Comparison of ENCODE assay signal across 35 cellular contexts in the genomic region with DNA sequence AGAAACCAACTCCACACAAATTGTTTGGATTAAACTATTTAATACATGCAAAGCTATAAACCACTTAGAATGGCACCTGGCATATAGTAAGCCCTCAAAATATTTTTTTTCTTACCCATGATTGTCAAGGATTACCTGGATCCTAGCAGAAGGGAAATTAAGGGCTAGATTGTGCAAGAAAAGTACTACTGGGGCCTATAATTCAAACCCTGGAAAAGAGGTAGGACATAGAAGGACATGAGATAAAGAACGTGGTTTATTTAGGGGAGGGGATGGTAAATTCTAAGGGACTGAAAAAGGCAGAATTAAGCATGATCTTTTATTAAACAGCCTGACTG. TPM values are rescaled to one million over a fixed set of nuclear protein-coding genes. Genes with fewer than 3 reads are reported as not detected.
DNase-seq lines count a peak whose midpoint lies in the region; ATAC-seq, FAIRE-seq and TF ChIP-seq lines count a peak whose summit lies in the region.
"Had no signal": no experiment of that assay in that cellular context is flagged by ENCODE, and none has a peak within 500 bp of the region (broad histone marks: within the 10 kb centered on the region; RNA-seq: fewer than 3 reads in every experiment).

No MANE protein-coding gene starts in this region.

- no peaks in the 10 kb centered on the region for H3F3A ChIP-seq in GM23338 (replicated peaks; ENCODE audit: low read depth)

- TF ChIP-seq POLR2A in K562 (conservative IDR thresholded peaks at IDR 0.05) (peak; percentile 57; the same call in 1 of the 2 replicates), HepG2 (IDR thresholded peaks at IDR 0.05; ENCODE audit: insufficient read depth in 1 of 2, low read depth in 2 of 2, low read length in 2 of 2) (no peak)

- in situ Hi-C loops in K562 (cut with MboI) = no loop called here
- in situ Hi-C loops in HepG2 (cut with HindIII; ENCODE audit: extremely low pct_ligation_motif_present, low pct_unique_long_range_greater_than_20kb) = no loop called here

- POLR2A ChIA-PET in CD8-positive, alpha-beta memory T cell (lab: Charles Lee) = no interaction called here
- POLR2A ChIA-PET in Caco-2 (lab: Charles Lee) = interaction anchor here (0.9 kb wide), 1 partner anchor 15 kb away, joined by 7 read pairs; the partner anchor contains the start of gene ARL15
- POLR2A ChIA-PET in K562 (lab: Yijun Ruan, JAX) = interaction anchor here (1.4 to 5.8 kb wide), 2 partner anchors 10 to 14 kb away, joined by 16 to 78 read pairs; partner anchors contain the start of gene ARL15
- POLR2A ChIA-PET in HepG2 (lab: Yijun Ruan, JAX) = no interaction called here

- DNase-seq in CD8-positive, alpha-beta memory T cell = no peak
- DNase-seq in Caco-2 = no peak
- DNase-seq in GM23338 (ENCODE audit: low spot score) = no peak
- DNase-seq in K562 (ENCODE audit: extremely low read depth in 1 of 4, low spot score in 3 of 4) = no peak
- DNase-seq in HepG2 (ENCODE audit: low spot score) = no peak
- DNase-seq in type B pancreatic cell (ENCODE audit: extremely low spot score, unreplicated experiment) = no peak
- no peak for DNase-seq in GM10266 (ENCODE audit: extremely low spot score)
- DNase-seq: 8988T; ACHN; AML-193; BE2C; C1 segment of cervical spinal cord; Calu3; CD4-positive, alpha-beta memory T cell; CD4-positive, alpha-beta T cell; CD4-positive, CD25-positive, alpha-beta regulatory T cell; CD8-positive, alpha-beta T cell; COR-L47; DMS 273 treated with DMSO at 0.1 percent for 48 hours; DMS153; DMS53; DMS79; DMS79 treated with DMSO at 0.1 percent for 48 hours; DND-41; EL had no signal

- no peaks in the 10 kb centered on the region for H4K20me1 ChIP-seq in GM23338 (replicated peaks; ENCODE audit: insufficient read depth)
- H4K20me1 ChIP-seq in K562 (replicated peaks; ENCODE audit: control insufficient read depth, insufficient read depth, low read length) = no peaks in the 10 kb centered on the region
- no peaks in the 10 kb centered on the region for H4K20me1 ChIP-seq in HepG2 (ENCODE audit: insufficient read depth, low read length)
- H4K20me1 ChIP-seq: BLaER1; BLaER1 treated with 17β-estradiol and CSF1 and Interleukin-3, amounts not matched to agents 10 nM and 100 nM had no signal

- H3K4me1 ChIP-seq in CD8-positive, alpha-beta memory T cell (ENCODE audit: insufficient read depth, low read length) = no peaks in the 10 kb centered on the region
- H3K4me1 ChIP-seq in Caco-2 = peaks cover 18% of the 10 kb centered on the region
- peaks cover 28% of the 10 kb centered on the region for H3K4me1 ChIP-seq in GM23338 (ENCODE audit: insufficient read depth)
- peaks cover 12 to 75% of the 10 kb centered on the region in 2 experiments for H3K4me1 ChIP-seq in K562 (replicated peaks in 1 of 2; ENCODE audit: control insufficient read depth in 2 of 2, insufficient read depth in 2 of 2, low read length in 2 of 2)
- peaks cover 4% of the 10 kb centered on the region; the same call in 1 of the 2 replicates for H3K4me1 ChIP-seq in HepG2 (ENCODE audit: insufficient read depth, low read length)
- H3K4me1 ChIP-seq: A549, BE2C had no signal

- FAIRE-seq in K562 (lab: Jason Lieb, UNC) = no peak
- no peak for FAIRE-seq in HepG2 (lab: Jason Lieb, UNC)
- FAIRE-seq: A204.1, A549, D721Med had no signal

- no peaks in the 10 kb centered on the region for H3K9me3 Mint-ChIP-seq in CD8-positive, alpha-beta memory T cell
- H3K9me3 Mint-ChIP-seq in Caco-2 (ENCODE audit: unreplicated experiment) = peaks cover 16% of the 10 kb centered on the region
- H3K9me3 Mint-ChIP-seq in GM23338 = no peaks in the 10 kb centered on the region
- peaks cover 3% of the 10 kb centered on the region for H3K9me3 Mint-ChIP-seq in type B pancreatic cell
- H3K9me3 Mint-ChIP-seq: CD4-positive, alpha-beta T cell; CD8-positive, alpha-beta T cell had no signal

- H3K4me1 Mint-ChIP-seq in CD8-positive, alpha-beta memory T cell = no peaks in the 10 kb centered on the region
- H3K4me1 Mint-ChIP-seq in Caco-2 (ENCODE audit: low read depth, unreplicated experiment) (peaks cover 19% of the 10 kb centered on the region), GM23338 (peaks cover 25% of the 10 kb centered on the region), type B pancreatic cell (ENCODE audit: unreplicated experiment) (no peaks in the 10 kb centered on the region)
- H3K4me1 Mint-ChIP-seq: B cell, CD14-positive monocyte had no signal

- no peaks in the 10 kb centered on the region for H3K9me1 ChIP-seq in K562 (ENCODE audit: control insufficient read depth, insufficient read depth, low read length)

- peaks cover 0 to 4% (median 0%) of the 10 kb centered on the region in 3 donors for H3K36me3 Mint-ChIP-seq in CD8-positive, alpha-beta memory T cell
- H3K36me3 Mint-ChIP-seq in Caco-2 (ENCODE audit: insufficient read depth, unreplicated experiment) (peaks cover 6% of the 10 kb centered on the region), GM23338 (ENCODE audit: low read depth) (no peaks in the 10 kb centered on the region), type B pancreatic cell (no peaks in the 10 kb centered on the region)
- H3K36me3 Mint-ChIP-seq: CD14-positive monocyte; CD4-positive, alpha-beta memory T cell; CD4-positive, CD25-positive, alpha-beta regulatory T cell; CD8-positive, alpha-beta T cell had no signal

- H3K36me3 ChIP-seq in CD8-positive, alpha-beta memory T cell (ENCODE audit: insufficient read depth, low read length) = no peaks in the 10 kb centered on the region
- no peaks in the 10 kb centered on the region for H3K36me3 ChIP-seq in Caco-2 (ENCODE audit: control insufficient read depth, insufficient read depth, low read length)
- H3K36me3 ChIP-seq in GM23338 (ENCODE audit: insufficient read depth) = no peaks in the 10 kb centered on the region
- peaks cover 89% of the 10 kb centered on the region for H3K36me3 ChIP-seq in K562 (ENCODE audit: control insufficient read depth, insufficient read depth, low read length)
- no peaks in the 10 kb centered on the region for H3K36me3 ChIP-seq in HepG2 (replicated peaks in 1 of 2; ENCODE audit: control insufficient read depth in 1 of 2, insufficient read depth in 2 of 2, low read length in 2 of 2)
- H3K36me3 ChIP-seq: BE2C; BLaER1; BLaER1 treated with 17β-estradiol and CSF1 and Interleukin-3, amounts not matched to agents 10 nM and 100 nM had no signal

- intact Hi-C loops in Caco-2 (cut with micrococcal nuclease; ENCODE audit: unreplicated experiment) = no loop called here
- intact Hi-C loops in K562 (cut with micrococcal nuclease) = loop anchor here (1.0 to 5.0 kb wide), 2 partner anchors 12 to 67 kb away; no protein-coding TSS in a partner anchor
- intact Hi-C loops in HepG2 (cut with micrococcal nuclease; ENCODE audit: unreplicated experiment) = no loop called here

- H3K4me3 ChIP-seq in CD8-positive, alpha-beta memory T cell (ENCODE audit: low read length) = no peak overlapping the region
- H3K4me3 ChIP-seq in Caco-2 (ENCODE audit: low read depth, low read length) (no peak overlapping the region), GM23338 (no peak overlapping the region), K562 (no peak overlapping the region), HepG2 (replicated peaks in 1 of 3; ENCODE audit: insufficient read depth in 1 of 3, low read depth in 2 of 3, low read length in 3 of 3) (no peak overlapping the region)
- H3K4me3 ChIP-seq: A549; BLaER1; BLaER1 treated with 17β-estradiol and CSF1 and Interleukin-3, amounts not matched to agents 10 nM and 100 nM had no signal

- H2AFZ ChIP-seq in GM23338 (no peak overlapping the region; the same call in 1 of the 2 replicates), K562 (ENCODE audit: low read depth, low read length) (no peak overlapping the region), HepG2 (ENCODE audit: low read length) (no peak overlapping the region)

- H3K4me2 ChIP-seq in GM23338 = peak overlapping the region; percentile 4; the same call in 1 of the 2 replicates
- H3K4me2 ChIP-seq in K562 (ENCODE audit: insufficient read depth, low read length) = peak overlapping the region; percentile 40; the same call in 1 of the 2 replicates
- H3K4me2 ChIP-seq in HepG2 (ENCODE audit: low read depth, low read length) = no peak overlapping the region
- H3K4me2 ChIP-seq: A549; BLaER1; BLaER1 treated with 17β-estradiol and CSF1 and Interleukin-3, amounts not matched to agents 10 nM and 100 nM had no signal

- H3K79me2 ChIP-seq in GM23338 (replicated peaks; ENCODE audit: insufficient read depth) (no peaks in the 10 kb centered on the region), K562 (ENCODE audit: control insufficient read depth, insufficient read depth, low read length) (peaks cover 81% of the 10 kb centered on the region), HepG2 (ENCODE audit: insufficient read depth, low read length) (no peaks in the 10 kb centered on the region)

- TF ChIP-seq EP300 in K562 (IDR thresholded peaks at IDR 0.05; ENCODE audit: low read length) (no peak), HepG2 (IDR thresholded peaks at IDR 0.05; ENCODE audit: low read depth in 2 of 2, low read length in 2 of 2) (no peak), HepG2 (CRISPR knock-in tag; IDR thresholded peaks at IDR 0.05; ENCODE audit: borderline replicate concordance) (no peak)

- no TSS peak for BruUV-seq in Caco-2 (replicated peaks; lab: Mats Ljungman, UMichigan)
- BruUV-seq in K562 (replicated peaks; lab: Mats Ljungman, UMichigan) = no TSS peak
- BruUV-seq in HepG2 (replicated peaks; lab: Mats Ljungman, UMichigan) = no TSS peak

- no peak overlapping the region for H3K27ac Mint-ChIP-seq in CD8-positive, alpha-beta memory T cell
- H3K27ac Mint-ChIP-seq in Caco-2 (ENCODE audit: unreplicated experiment) (peak overlapping the region; percentile 3), GM23338 (no peak overlapping the region), type B pancreatic cell (no peak overlapping the region)
- H3K27ac Mint-ChIP-seq: B cell; CD14-positive monocyte; CD4-positive, alpha-beta memory T cell; CD4-positive, alpha-beta T cell; CD4-positive, CD25-positive, alpha-beta regulatory T cell; CD8-positive, alpha-beta T cell had no signal

- no peak for TF ChIP-seq CTCF in Caco-2 (IDR thresholded peaks at IDR 0.05; ENCODE audit: insufficient read depth in 1 of 2, low read depth in 1 of 2, low read length in 1 of 2, severe bottlenecking in 1 of 2, unreplicated experiment in 1 of 2)
- no peak for TF ChIP-seq CTCF in GM23338 (conservative IDR thresholded peaks at IDR 0.05; ENCODE audit: low read depth in 2 of 2)
- no peak for TF ChIP-seq CTCF in K562 (IDR thresholded peaks at IDR 0.05 in 2 of 3, conservative IDR thresholded peaks at IDR 0.05 in 1 of 3; ENCODE audit: insufficient read depth in 2 of 3, low read depth in 1 of 3, low read length in 3 of 3)
- TF ChIP-seq CTCF in HepG2 (CRISPR knock-in tag; IDR thresholded peaks at IDR 0.05) = no peak
- no peak for TF ChIP-seq CTCF in type B pancreatic cell (conservative IDR thresholded peaks at IDR 0.05)
- TF ChIP-seq CTCF in GM10266 (IDR thresholded peaks at IDR 0.05; ENCODE audit: control insufficient read depth, insufficient read depth, low read depth, missing control alignments) = no peak

- ATAC-seq in GM23338 = no peak
- ATAC-seq in K562 = no peak
- no peak for ATAC-seq in HepG2
- ATAC-seq in GM21447 (IDR thresholded peaks at IDR 0.05; ENCODE audit: unreplicated experiment) = no peak
- ATAC-seq: A549; CD8-positive, alpha-beta T cell had no signal

- CTCF ChIA-PET in CD8-positive, alpha-beta memory T cell (lab: Charles Lee) = no interaction called here
- CTCF ChIA-PET in Caco-2 (lab: Charles Lee) = no interaction called here
- CTCF ChIA-PET in K562 (lab: Yijun Ruan, JAX; ENCODE audit: low intra/inter-chr PET ratio) = no interaction called here
- CTCF ChIA-PET in HepG2 (lab: Yijun Ruan, JAX; ENCODE audit: low intra/inter-chr PET ratio, low total read pairs) = no interaction called here

- H3K9me2 ChIP-seq in GM23338 (ENCODE audit: insufficient read depth) = peaks cover under 1% of the 10 kb centered on the region

- peak overlapping the region; percentile 51 for H3K27ac ChIP-seq in CD8-positive, alpha-beta memory T cell (ENCODE audit: low read depth, low read length)
- peak overlapping the region; percentile 29; the same call in 1 of the 2 replicates for H3K27ac ChIP-seq in GM23338 (ENCODE audit: low read depth)
- H3K27ac ChIP-seq in K562 (ENCODE audit: extremely low read depth, low read depth, low read length) = peak overlapping the region; percentile 95
- H3K27ac ChIP-seq in HepG2 (ENCODE audit: extremely low read length, insufficient read depth, low read length) = no peak overlapping the region
- H3K27ac ChIP-seq: 22Rv1; A549; BLaER1; BLaER1 treated with 17β-estradiol and CSF1 and Interleukin-3, amounts not matched to agents 10 nM and 100 nM; C4-2B had no signal

- 0% methylated on average over 1 of the region's 1 CpG for WGBS in K562 (ENCODE audit: insufficient coverage, low coverage, missing lambda C conversion rate)
- 0% methylated on average over 1 of the region's 1 CpG for WGBS in HepG2 (ENCODE audit: low lambda C conversion rate)

- TF ChIP-seq RAD21 in K562 (CRISPR knock-in tag; conservative IDR thresholded peaks at IDR 0.05 in 1 of 2, IDR thresholded peaks at IDR 0.05 in 1 of 2) (no peak), HepG2 (CRISPR knock-in tag; IDR thresholded peaks at IDR 0.05) (no peak)

- H3K9me3 ChIP-seq in CD8-positive, alpha-beta memory T cell (ENCODE audit: low read length) = no peaks in the 10 kb centered on the region
- H3K9me3 ChIP-seq in Caco-2 (no peaks in the 10 kb centered on the region), K562 (replicated peaks; ENCODE audit: control insufficient read depth, insufficient read depth, low read depth, low read length) (peaks cover 7% of the 10 kb centered on the region), HepG2 (ENCODE audit: low read length) (no peaks in the 10 kb centered on the region)
- H3K9me3 ChIP-seq: A549; BE2C; BLaER1; BLaER1 treated with 17β-estradiol and CSF1 and Interleukin-3, amounts not matched to agents 10 nM and 100 nM had no signal

- H3K9ac ChIP-seq in K562 (ENCODE audit: insufficient read depth in 1 of 2, low read depth in 2 of 2, low read length in 2 of 2) (peak overlapping the region in 1 of 2 experiments; percentile 31; a peak in 1 of 4 replicates), HepG2 (ENCODE audit: insufficient read depth, low read depth, low read length) (no peak overlapping the region)
- H3K9ac ChIP-seq: BLaER1; BLaER1 treated with 17β-estradiol and CSF1 and Interleukin-3, amounts not matched to agents 10 nM and 100 nM had no signal

- no peak overlapping the region for H3K4me3 Mint-ChIP-seq in CD8-positive, alpha-beta memory T cell
- H3K4me3 Mint-ChIP-seq in Caco-2 (ENCODE audit: unreplicated experiment) (no peak overlapping the region), GM23338 (no peak overlapping the region), type B pancreatic cell (no peak overlapping the region)
- H3K4me3 Mint-ChIP-seq: B cell; CD14-positive monocyte; CD4-positive, alpha-beta memory T cell; CD4-positive, alpha-beta T cell; CD4-positive, CD25-positive, alpha-beta regulatory T cell; CD8-positive, alpha-beta T cell had no signal

- no peaks in the 10 kb centered on the region for H3K27me3 ChIP-seq in CD8-positive, alpha-beta memory T cell (ENCODE audit: insufficient read depth, low read length, poor library complexity, severe bottlenecking)
- H3K27me3 ChIP-seq in Caco-2 (replicated peaks; ENCODE audit: control insufficient read depth, insufficient read depth, low read length) (no peaks in the 10 kb centered on the region; the same call in 1 of the 2 replicates), GM23338 (ENCODE audit: insufficient read depth) (no peaks in the 10 kb centered on the region), K562 (ENCODE audit: control insufficient read depth in 2 of 2, insufficient read depth in 2 of 2, low read length in 2 of 2) (no peaks in the 10 kb centered on the region), HepG2 (ENCODE audit: control insufficient read depth in 1 of 2, insufficient read depth in 2 of 2, low read length in 2 of 2) (no peaks in the 10 kb centered on the region)
- H3K27me3 ChIP-seq: BLaER1; BLaER1 treated with 17β-estradiol and CSF1 and Interleukin-3, amounts not matched to agents 10 nM and 100 nM had no signal

- H3K27me3 Mint-ChIP-seq in CD8-positive, alpha-beta memory T cell = peaks cover 7 to 52% of the 10 kb centered on the region in 2 donors
- H3K27me3 Mint-ChIP-seq in Caco-2 (ENCODE audit: insufficient read depth, unreplicated experiment) = no peaks in the 10 kb centered on the region
- peaks cover 1% of the 10 kb centered on the region for H3K27me3 Mint-ChIP-seq in GM23338 (ENCODE audit: insufficient read depth, low read depth, poor library complexity)
- H3K27me3 Mint-ChIP-seq in type B pancreatic cell = peaks cover 11% of the 10 kb centered on the region

RNA-seq across cellular contexts. Expression of gene ARL15, which starts 14.9 kb away (rescaled TPM):
- 1 to 10 TPM; 5.6 to 6.5 TPM for total RNA-seq in CD8-positive, alpha-beta memory T cell
- 18.8 TPM for polyA plus RNA-seq in CD8-positive, alpha-beta memory T cell
- total RNA-seq in Caco-2 (2022) (122 and 140 TPM in 2 replicates), K562 (2014; rRNA removed) (45.9 and 46.7 TPM in 2 replicates), K562 (2014; rRNA removed; fragmentation: Illumina TruSeq; extraction: Trizol) (64.0 and 71.2 TPM in 2 replicates), K562 (2015; rRNA removed; fragmentation: Illumina TruSeq; extraction: Trizol) (40.0 and 46.1 TPM in 2 replicates), K562 (2021) (54.1 and 58.7 TPM in 2 replicates), HepG2 (2016; rRNA removed; fragmentation: Illumina TruSeq; extraction: Trizol) (7.7 and 11.5 TPM in 2 replicates), type B pancreatic cell (ENCODE audit: low replicate concordance) (15.8 and 16.9 TPM in 2 replicates)
- 34.5 and 54.0 TPM in 2 replicates for total RNA-seq in GM23338 (2014; rRNA removed; shearing (Covaris generic))
- polyA plus RNA-seq in GM23338 (2016; fragmentation: Nextera tagmentation; extraction: Ambion mirVana) (12.1 and 13.0 TPM in 2 replicates), K562 (2011; rRNA removed) (59.5 and 60.1 TPM in 2 replicates), K562 (2014; fragmentation: Illumina TruSeq; extraction: Trizol) (71.8 and 80.4 TPM in 2 replicates), K562 (2014; fragmentation: Nextera tagmentation; extraction: Ambion mirVana) (10 to 100 TPM; 18.5 to 22.4 TPM), K562 (2014; rRNA removed) (57.0 and 60.0 TPM in 2 replicates), HepG2 (2011; rRNA removed) (2.2 and 2.5 TPM in 2 replicates)
- total RNA-seq in K562 (2011; cell fraction: chromatin; rRNA removed; ENCODE audit: low replicate concordance) = 218 and 235 TPM in 2 replicates
- 124 and 166 TPM in 2 replicates for total RNA-seq in K562 (2011; cell fraction: nucleolus; rRNA removed)
- 179 and 212 TPM in 2 replicates for total RNA-seq in K562 (2011; cell fraction: nucleoplasm; rRNA removed)
- 24.8 and 46.7 TPM in 2 replicates for polyA plus RNA-seq in K562 (2011; cell fraction: cytosol; rRNA removed)
- 29.3 and 46.0 TPM in 2 replicates for polyA plus RNA-seq in K562 (2011; cell fraction: nucleus; rRNA removed)
- polyA plus RNA-seq in K562 (2012) = 45.4 and 47.0 TPM in 2 replicates
- polyA minus RNA-seq in K562 (2011; rRNA and poly(A)+ RNA removed) = 135 and 180 TPM in 2 replicates
- polyA minus RNA-seq in K562 (2011; cell fraction: cytosol; rRNA and poly(A)+ RNA removed) = 39.2 and 48.3 TPM in 2 replicates
- 201 and 315 TPM in 2 replicates for polyA minus RNA-seq in K562 (2011; cell fraction: nucleus; rRNA and poly(A)+ RNA removed)
- total RNA-seq in HepG2 (2016; cell fraction: cytosol; rRNA removed; fragmentation: Illumina TruSeq; extraction: Trizol; ENCODE audit: low read depth) = 1.9 and 2.0 TPM in 2 replicates
- total RNA-seq in HepG2 (2016; cell fraction: insoluble cytoplasmic fraction; rRNA removed; fragmentation: Illumina TruSeq; extraction: Trizol) = 9.2 and 12.1 TPM in 2 replicates
- total RNA-seq in HepG2 (2016; cell fraction: membrane; rRNA removed; fragmentation: Illumina TruSeq; extraction: Trizol) = 3.7 and 4.3 TPM in 2 replicates
- 23.1 and 24.2 TPM in 2 replicates for total RNA-seq in HepG2 (2016; cell fraction: nucleus; rRNA removed; fragmentation: Illumina TruSeq; extraction: Trizol)
- 2.3 and 2.4 TPM in 2 replicates for polyA plus RNA-seq in HepG2 (2011; cell fraction: cytosol; rRNA removed)
- polyA plus RNA-seq in HepG2 (2011; cell fraction: nucleus; rRNA removed) = 1.7 and 2.1 TPM in 2 replicates
- polyA plus RNA-seq in HepG2 (2012) = 3.0 and 3.1 TPM in 2 replicates
- polyA plus RNA-seq in HepG2 (2016; cell fraction: cytosol; fragmentation: Illumina TruSeq; extraction: Trizol; ENCODE audit: low read depth) = 0.65 and 0.67 TPM in 2 replicates
- polyA plus RNA-seq in HepG2 (2016; cell fraction: insoluble cytoplasmic fraction; fragmentation: Illumina TruSeq; extraction: Trizol; ENCODE audit: low read depth) = 10.9 and 13.0 TPM in 2 replicates
- 1.6 and 2.5 TPM in 2 replicates for polyA plus RNA-seq in HepG2 (2016; cell fraction: membrane; fragmentation: Illumina TruSeq; extraction: Trizol; ENCODE audit: low read depth)
- polyA plus RNA-seq in HepG2 (2016; cell fraction: nucleus; fragmentation: Illumina TruSeq; extraction: Trizol; ENCODE audit: insufficient read depth, low read depth) = 4.2 and 4.8 TPM in 2 replicates
- 13.7 and 32.5 TPM in 2 replicates for polyA minus RNA-seq in HepG2 (2011; rRNA and poly(A)+ RNA removed; ENCODE audit: low replicate concordance)
- polyA minus RNA-seq in HepG2 (2011; cell fraction: cytosol; rRNA and poly(A)+ RNA removed) = 4.5 and 9.4 TPM in 2 replicates
- polyA minus RNA-seq in HepG2 (2011; cell fraction: nucleus; rRNA and poly(A)+ RNA removed) = 35.5 and 38.8 TPM in 2 replicates

Comparison
In these comparisons a context has a peak if more than half of its experiments do, and no peak if none do; other contexts are left out.
1. POLR2A ChIA-PET loops: an anchor here in Caco-2 (0.9 kb wide) and K562 (1.4 to 5.8 kb wide); none called in CD8-positive, alpha-beta memory T cell and HepG2.